1 cellular context compared by ENCODE assay signal in the genomic region with DNA sequence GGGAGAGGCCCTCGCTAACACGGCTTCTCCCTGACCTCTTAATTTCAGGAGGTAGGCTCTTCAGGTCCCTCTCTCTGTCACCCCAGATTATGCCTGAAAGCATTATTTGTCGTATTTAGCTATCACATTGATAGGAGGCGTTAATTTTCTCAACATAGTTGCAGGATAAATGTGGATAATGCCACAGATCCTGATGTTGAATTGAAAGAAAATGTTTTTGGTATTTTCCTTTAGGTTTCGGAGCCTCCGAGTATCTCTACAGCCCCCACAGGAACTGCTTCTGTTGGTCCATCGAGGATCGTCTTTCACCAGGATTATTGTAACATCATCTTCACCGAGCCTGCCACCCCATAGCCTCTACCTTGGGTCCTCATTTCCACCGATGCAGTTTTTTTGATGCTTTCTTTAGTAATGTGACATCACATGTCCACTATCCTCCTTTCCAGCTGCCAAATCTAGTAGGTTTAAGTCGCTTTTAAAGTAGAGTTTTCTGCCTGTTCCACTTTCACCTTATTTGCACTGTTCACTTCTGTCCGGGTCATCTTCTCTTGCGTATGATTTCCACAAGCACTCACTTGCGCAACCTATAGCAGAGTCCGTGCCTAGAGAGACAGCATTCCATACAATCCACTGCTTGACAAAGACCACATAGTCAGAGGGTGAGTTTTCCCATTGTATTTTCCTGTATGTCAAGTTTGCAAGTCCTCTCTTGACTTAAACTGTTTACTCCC.
TF ChIP-seq lines count a peak whose summit lies in the region.

No MANE protein-coding gene starts in this region.

TF ChIP-seq in K562, 482 proteins besides CTCF, POLR2A, EP300 and RAD21 (continues in another document):
- TF ChIP-seq, protein P1, sequence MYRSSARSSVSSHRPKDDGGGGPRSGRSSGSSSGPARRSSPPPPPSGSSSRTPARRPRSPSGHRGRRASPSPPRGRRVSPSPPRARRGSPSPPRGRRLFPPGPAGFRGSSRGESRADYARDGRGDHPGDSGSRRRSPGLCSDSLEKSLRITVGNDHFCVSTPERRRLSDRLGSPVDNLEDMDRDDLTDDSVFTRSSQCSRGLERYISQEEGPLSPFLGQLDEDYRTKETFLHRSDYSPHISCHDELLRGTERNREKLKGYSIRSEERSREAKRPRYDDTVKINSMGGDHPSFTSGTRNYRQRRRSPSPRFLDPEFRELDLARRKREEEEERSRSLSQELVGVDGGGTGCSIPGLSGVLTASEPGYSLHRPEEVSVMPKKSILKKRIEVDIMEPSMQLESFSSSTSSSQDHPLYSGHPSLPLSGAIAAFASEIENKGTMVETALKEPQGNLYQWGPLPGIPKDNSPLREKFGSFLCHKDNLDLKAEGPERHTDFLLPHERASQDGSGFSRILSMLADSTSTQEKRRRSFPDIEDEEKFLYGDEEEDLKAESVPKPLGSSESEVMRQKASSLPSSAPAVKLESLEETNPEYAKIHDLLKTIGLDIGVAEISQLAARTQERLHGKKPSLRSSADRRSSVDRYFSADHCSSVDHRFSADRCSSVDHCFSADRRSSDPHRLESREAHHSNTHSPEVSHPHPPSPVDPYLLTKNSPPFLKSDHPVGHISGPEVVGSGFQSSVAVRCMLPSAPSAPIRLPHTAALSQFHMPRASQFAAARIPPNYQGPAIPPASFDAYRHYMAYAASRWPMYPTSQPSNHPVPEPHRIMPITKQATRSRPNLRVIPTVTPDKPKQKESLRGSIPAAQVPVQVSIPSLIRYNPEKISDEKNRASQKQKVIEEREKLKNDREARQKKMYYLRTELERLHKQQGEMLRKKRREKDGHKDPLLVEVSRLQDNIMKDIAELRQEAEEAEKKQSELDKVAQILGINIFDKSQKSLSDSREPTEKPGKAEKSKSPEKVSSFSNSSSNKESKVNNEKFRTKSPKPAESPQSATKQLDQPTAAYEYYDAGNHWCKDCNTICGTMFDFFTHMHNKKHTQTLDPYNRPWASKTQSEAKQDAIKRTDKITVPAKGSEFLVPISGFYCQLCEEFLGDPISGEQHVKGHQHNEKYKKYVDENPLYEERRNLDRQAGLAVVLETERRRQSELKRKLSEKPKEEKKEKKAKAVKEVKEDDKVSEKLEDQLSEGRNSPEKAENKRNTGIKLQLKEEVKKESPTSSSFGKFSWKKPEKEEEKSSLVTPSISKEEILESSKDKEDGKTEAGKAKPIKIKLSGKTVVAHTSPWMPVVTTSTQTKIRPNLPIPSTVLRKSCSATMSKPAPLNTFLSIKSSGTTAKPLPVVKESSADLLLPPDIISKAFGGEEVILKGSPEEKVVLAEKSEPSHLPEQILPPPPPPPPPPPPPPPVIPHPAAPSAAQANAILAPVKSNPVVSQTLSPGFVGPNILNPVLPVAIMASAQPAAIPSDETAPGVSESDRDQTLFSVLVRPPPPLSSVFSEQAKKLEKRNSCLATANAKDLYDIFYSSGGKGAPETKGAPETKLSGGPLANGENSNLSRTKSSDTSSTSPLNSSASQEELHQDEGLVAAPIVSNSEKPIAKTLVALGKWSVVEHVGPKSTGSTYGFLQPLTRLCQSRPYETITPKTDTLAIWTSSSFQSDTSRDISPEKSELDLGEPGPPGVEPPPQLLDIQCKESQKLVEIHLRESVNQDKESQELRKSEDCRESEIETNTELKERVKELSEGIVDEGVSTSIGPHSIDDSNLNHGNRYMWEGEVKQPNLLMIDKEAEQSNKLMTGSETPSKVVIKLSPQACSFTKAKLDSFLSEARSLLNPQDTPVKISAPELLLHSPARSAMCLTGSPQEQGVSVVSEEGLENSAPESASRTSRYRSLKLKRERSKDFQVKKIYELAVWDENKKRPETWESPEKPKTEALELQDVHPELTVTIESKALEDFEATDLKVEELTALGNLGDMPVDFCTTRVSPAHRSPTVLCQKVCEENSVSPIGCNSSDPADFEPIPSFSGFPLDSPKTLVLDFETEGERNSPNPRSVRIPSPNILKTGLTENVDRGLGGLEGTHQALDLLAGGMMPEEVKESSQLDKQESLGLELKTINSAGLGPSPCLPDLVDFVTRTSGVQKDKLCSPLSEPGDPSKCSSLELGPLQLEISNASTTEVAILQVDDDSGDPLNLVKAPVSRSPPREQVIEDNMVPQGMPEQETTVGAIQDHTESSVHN (IDR thresholded peaks at IDR 0.05; ENCODE audit: borderline replicate concordance in 1 of 2, low read depth in 1 of 2) = no peak
- no peak; a peak in 1 of 4 replicates for TF ChIP-seq TRIM24 (IDR thresholded peaks at IDR 0.05)
- TF ChIP-seq, protein P2, sequence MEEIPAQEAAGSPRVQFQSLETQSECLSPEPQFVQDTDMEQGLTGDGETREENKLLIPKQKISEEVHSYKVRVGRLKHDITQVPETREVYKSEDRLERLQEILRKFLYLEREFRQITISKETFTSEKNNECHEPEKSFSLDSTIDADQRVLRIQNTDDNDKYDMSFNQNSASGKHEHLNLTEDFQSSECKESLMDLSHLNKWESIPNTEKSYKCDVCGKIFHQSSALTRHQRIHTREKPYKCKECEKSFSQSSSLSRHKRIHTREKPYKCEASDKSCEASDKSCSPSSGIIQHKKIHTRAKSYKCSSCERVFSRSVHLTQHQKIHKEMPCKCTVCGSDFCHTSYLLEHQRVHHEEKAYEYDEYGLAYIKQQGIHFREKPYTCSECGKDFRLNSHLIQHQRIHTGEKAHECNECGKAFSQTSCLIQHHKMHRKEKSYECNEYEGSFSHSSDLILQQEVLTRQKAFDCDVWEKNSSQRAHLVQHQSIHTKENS (CRISPR knock-in tag; IDR thresholded peaks at IDR 0.05) = no peak
- TF ChIP-seq HCFC1 (IDR thresholded peaks at IDR 0.05; ENCODE audit: low read depth, low read length) = no peak
- TF ChIP-seq NRF1 (conservative IDR thresholded peaks at IDR 0.05 in 1 of 2, IDR thresholded peaks at IDR 0.05 in 1 of 2) = peak; percentile 48 to 56
- no peak for TF ChIP-seq CBFA2T2 (conservative IDR thresholded peaks at IDR 0.05)
- TF ChIP-seq RBBP5 (IDR thresholded peaks at IDR 0.05; ENCODE audit: borderline replicate concordance, insufficient read depth, low read length, poor library complexity, severe bottlenecking) = peak; percentile 17
- TF ChIP-seq, protein P3, sequence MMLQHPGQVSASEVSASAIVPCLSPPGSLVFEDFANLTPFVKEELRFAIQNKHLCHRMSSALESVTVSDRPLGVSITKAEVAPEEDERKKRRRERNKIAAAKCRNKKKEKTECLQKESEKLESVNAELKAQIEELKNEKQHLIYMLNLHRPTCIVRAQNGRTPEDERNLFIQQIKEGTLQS (IDR thresholded peaks at IDR 0.05) = 0 out of 2 replicates have a peak, but pooled peaks have one; percentile 36
- TF ChIP-seq, protein P3 (CRISPR knock-in tag; conservative IDR thresholded peaks at IDR 0.05) = no peak
- no peak for TF ChIP-seq POLR3G (IDR thresholded peaks at IDR 0.05; ENCODE audit: extremely low read depth, insufficient read length, insufficient replicate concordance)
- no peak for TF ChIP-seq EGR1 (conservative IDR thresholded peaks at IDR 0.05)
- TF ChIP-seq, protein P4, sequence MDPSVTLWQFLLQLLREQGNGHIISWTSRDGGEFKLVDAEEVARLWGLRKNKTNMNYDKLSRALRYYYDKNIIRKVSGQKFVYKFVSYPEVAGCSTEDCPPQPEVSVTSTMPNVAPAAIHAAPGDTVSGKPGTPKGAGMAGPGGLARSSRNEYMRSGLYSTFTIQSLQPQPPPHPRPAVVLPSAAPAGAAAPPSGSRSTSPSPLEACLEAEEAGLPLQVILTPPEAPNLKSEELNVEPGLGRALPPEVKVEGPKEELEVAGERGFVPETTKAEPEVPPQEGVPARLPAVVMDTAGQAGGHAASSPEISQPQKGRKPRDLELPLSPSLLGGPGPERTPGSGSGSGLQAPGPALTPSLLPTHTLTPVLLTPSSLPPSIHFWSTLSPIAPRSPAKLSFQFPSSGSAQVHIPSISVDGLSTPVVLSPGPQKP (CRISPR knock-in tag; IDR thresholded peaks at IDR 0.05) = no peak
- no peak for TF ChIP-seq SUPT5H (IDR thresholded peaks at IDR 0.05)
- TF ChIP-seq L3MBTL2 (IDR thresholded peaks at IDR 0.05) = no peak
- no peak for TF ChIP-seq RHOXF2B (CRISPR knock-in tag; conservative IDR thresholded peaks at IDR 0.05)
- TF ChIP-seq CEBPG (CRISPR knock-in tag; IDR thresholded peaks at IDR 0.05) = peak; percentile 89
- TF ChIP-seq CEBPG (tag; conservative IDR thresholded peaks at IDR 0.05 in 1 of 2, IDR thresholded peaks at IDR 0.05 in 1 of 2) = peak; percentile 91 to 97
- TF ChIP-seq KDM4B (IDR thresholded peaks at IDR 0.05; ENCODE audit: borderline replicate concordance in 2 of 2, low read depth in 1 of 2) = no peak
- 0 out of 2 replicates have a peak, but pooled peaks have one; percentile 9 for TF ChIP-seq TEAD4 (IDR thresholded peaks at IDR 0.05; ENCODE audit: low read length)
- TF ChIP-seq TEAD4 (CRISPR knock-in tag; IDR thresholded peaks at IDR 0.05; ENCODE audit: borderline replicate concordance) = no peak
- no peak for TF ChIP-seq YY1 (IDR thresholded peaks at IDR 0.05; ENCODE audit: borderline replicate concordance in 1 of 3, control insufficient read depth in 1 of 3, extremely low read depth in 1 of 3, insufficient read depth in 3 of 3, insufficient read length in 1 of 3, insufficient replicate concordance in 2 of 3, low read depth in 1 of 3, low read length in 2 of 3)
- TF ChIP-seq TOE1 (IDR thresholded peaks at IDR 0.05; ENCODE audit: borderline replicate concordance) = no peak
- TF ChIP-seq TOE1 (CRISPR knock-in tag; IDR thresholded peaks at IDR 0.05; ENCODE audit: borderline replicate concordance, low read depth) = no peak
- TF ChIP-seq, protein P5, sequence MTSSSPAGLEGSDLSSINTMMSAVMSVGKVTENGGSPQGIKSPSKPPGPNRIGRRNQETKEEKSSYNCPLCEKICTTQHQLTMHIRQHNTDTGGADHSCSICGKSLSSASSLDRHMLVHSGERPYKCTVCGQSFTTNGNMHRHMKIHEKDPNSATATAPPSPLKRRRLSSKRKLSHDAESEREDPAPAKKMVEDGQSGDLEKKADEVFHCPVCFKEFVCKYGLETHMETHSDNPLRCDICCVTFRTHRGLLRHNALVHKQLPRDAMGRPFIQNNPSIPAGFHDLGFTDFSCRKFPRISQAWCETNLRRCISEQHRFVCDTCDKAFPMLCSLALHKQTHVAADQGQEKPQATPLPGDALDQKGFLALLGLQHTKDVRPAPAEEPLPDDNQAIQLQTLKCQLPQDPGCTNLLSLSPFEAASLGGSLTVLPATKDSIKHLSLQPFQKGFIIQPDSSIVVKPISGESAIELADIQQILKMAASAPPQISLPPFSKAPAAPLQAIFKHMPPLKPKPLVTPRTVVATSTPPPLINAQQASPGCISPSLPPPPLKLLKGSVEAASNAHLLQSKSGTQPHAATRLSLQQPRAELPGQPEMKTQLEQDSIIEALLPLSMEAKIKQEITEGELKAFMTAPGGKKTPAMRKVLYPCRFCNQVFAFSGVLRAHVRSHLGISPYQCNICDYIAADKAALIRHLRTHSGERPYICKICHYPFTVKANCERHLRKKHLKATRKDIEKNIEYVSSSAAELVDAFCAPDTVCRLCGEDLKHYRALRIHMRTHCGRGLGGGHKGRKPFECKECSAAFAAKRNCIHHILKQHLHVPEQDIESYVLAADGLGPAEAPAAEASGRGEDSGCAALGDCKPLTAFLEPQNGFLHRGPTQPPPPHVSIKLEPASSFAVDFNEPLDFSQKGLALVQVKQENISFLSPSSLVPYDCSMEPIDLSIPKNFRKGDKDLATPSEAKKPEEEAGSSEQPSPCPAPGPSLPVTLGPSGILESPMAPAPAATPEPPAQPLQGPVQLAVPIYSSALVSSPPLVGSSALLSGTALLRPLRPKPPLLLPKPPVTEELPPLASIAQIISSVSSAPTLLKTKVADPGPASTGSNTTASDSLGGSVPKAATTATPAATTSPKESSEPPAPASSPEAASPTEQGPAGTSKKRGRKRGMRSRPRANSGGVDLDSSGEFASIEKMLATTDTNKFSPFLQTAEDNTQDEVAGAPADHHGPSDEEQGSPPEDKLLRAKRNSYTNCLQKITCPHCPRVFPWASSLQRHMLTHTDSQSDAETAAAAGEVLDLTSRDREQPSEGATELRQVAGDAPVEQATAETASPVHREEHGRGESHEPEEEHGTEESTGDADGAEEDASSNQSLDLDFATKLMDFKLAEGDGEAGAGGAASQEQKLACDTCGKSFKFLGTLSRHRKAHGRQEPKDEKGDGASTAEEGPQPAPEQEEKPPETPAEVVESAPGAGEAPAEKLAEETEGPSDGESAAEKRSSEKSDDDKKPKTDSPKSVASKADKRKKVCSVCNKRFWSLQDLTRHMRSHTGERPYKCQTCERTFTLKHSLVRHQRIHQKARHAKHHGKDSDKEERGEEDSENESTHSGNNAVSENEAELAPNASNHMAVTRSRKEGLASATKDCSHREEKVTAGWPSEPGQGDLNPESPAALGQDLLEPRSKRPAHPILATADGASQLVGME (CRISPR knock-in tag; IDR thresholded peaks at IDR 0.05) = no peak
- TF ChIP-seq CEBPB (tag; IDR thresholded peaks at IDR 0.05) = peak; percentile 98
- no peak for TF ChIP-seq RBM14 (IDR thresholded peaks at IDR 0.05; ENCODE audit: borderline replicate concordance, insufficient read depth, low read depth, low read length)
- TF ChIP-seq, protein P6, sequence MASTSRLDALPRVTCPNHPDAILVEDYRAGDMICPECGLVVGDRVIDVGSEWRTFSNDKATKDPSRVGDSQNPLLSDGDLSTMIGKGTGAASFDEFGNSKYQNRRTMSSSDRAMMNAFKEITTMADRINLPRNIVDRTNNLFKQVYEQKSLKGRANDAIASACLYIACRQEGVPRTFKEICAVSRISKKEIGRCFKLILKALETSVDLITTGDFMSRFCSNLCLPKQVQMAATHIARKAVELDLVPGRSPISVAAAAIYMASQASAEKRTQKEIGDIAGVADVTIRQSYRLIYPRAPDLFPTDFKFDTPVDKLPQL (IDR thresholded peaks at IDR 0.05; ENCODE audit: extremely low read depth, insufficient read length) = no peak
- no peak for TF ChIP-seq PTTG1 (tag; IDR thresholded peaks at IDR 0.05; ENCODE audit: low read depth)
- no peak for TF ChIP-seq ZNF766 (CRISPR knock-in tag; conservative IDR thresholded peaks at IDR 0.05)
- no peak for TF ChIP-seq CTBP1 (IDR thresholded peaks at IDR 0.05; ENCODE audit: borderline replicate concordance)
- TF ChIP-seq HDAC8 (tag; IDR thresholded peaks at IDR 0.05) = no peak
- TF ChIP-seq NELFE (IDR thresholded peaks at IDR 0.05; ENCODE audit: insufficient read depth, insufficient read length) = no peak
